12 cellular contexts compared by ENCODE assay signal in the genomic region with DNA sequence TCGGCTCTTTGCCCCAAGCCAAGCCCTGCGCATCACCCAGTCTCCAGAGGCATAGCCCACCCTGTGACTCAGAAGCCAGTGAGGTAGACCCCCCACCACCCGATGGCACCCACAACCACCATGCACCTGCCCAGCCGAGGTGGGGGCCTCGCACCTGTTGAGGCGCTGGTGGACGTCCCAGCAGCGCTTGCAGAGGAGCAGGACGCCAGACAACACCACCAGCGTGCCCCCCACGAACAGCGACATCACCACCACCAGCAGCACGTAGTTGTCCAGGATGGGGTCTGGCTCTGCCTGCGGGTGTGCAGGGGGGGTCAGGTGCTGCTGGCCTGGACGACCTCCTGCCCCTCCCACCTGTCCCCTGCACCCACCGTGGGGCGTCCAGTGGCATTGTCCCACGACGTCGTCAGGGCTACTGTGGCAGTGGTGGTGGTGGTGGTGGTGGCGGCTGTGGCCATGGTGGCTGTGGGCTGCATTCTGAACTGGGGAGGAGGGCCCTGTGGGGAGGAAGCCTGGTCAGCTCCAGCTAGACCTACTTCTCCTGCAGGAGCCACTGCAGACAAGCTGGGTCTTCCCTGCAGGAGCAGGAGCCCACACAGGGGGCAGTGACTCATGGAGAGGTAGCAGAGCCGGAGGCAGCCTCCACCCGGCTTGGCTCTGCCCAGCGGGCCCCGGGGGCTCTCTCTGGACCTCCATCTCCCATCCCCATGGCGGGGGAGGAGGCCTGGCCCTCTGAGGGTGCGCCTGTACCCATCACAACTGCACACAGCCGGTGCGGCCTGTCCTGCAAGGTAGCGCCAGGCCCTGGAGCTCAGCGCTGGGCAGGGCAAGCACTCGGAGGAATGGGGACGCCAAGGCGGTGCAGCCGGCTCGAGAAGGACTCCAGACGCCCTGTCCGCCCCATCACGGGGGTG. TPM values are rescaled to one million over a fixed set of nuclear protein-coding genes. Genes with fewer than 3 reads are reported as not detected.
DNase-seq lines count a peak whose midpoint lies in the region; ATAC-seq and TF ChIP-seq lines count a peak whose summit lies in the region.
"Had no signal": no experiment of that assay in that cellular context is flagged by ENCODE, and none has a peak within 500 bp of the region (broad histone marks: within the 10 kb centered on the region; RNA-seq: fewer than 3 reads in every experiment).

No MANE protein-coding gene starts in this region.

- peak overlapping the region; percentile 46 for H3K4me3 ChIP-seq in WI38 (ENCODE audit: low read depth, low read length)
- peak overlapping the region; percentile 46 to 83 for H3K4me3 ChIP-seq in foreskin fibroblast (ENCODE audit: low read depth in 1 of 2, low read length in 2 of 2)
- peak overlapping the region; percentile 64 for H3K4me3 ChIP-seq in smooth muscle cell

- H3K79me2 ChIP-seq in smooth muscle cell (ENCODE audit: low read depth): peaks cover 4% of the 10 kb centered on the region
- H3K79me2 ChIP-seq: parathyroid adenoma had no signal

- peaks cover 5% of the 10 kb centered on the region for H3K4me1 Mint-ChIP-seq in T-helper 2 cell treated with Interferon-gamma antibody and Interleukin-4, amounts not matched to agents 5 μg/mL and 100 μg/mL, for 36 hours (ENCODE audit: low read depth)

- H3K9ac ChIP-seq in smooth muscle cell (ENCODE audit: low read depth): no peak overlapping the region
- H3K9ac ChIP-seq: parathyroid adenoma had no signal

- H3K27me3 ChIP-seq in smooth muscle cell (ENCODE audit: low read depth): no peaks in the 10 kb centered on the region

- H3K27ac ChIP-seq in smooth muscle cell (ENCODE audit: low read depth): peak overlapping the region; percentile 27
- H3K27ac ChIP-seq: parathyroid adenoma had no signal

- DNase-seq in T-helper 2 cell treated with Interferon-gamma antibody and Interleukin-4, amounts not matched to agents 5 μg/mL and 100 μg/mL, for 36 hours (ENCODE audit: low spot score): no peak
- no peak for DNase-seq in T-helper 2 cell
- no peak for DNase-seq in foreskin fibroblast
- no peak for DNase-seq in smooth muscle cell (lab: John Stamatoyannopoulos, UW; ENCODE audit: unreplicated experiment)
- DNase-seq in stimulated activated CD4-positive, alpha-beta T cell treated with anti-CD3 and anti-CD28 coated beads, Interleukin-2, amount 100 ng/mL, for 24 hours: no peak
- no peak for DNase-seq in DMS114 treated with DMSO at 0.1 percent for 48 hours (lab: John Stamatoyannopoulos, UW; ENCODE audit: unreplicated experiment)
- DNase-seq: NCI-H524 treated with DMSO at 0.1 percent for 48 hours had no signal

- 71% methylated on average over 39 of the region's 39 CpGs for WGBS in smooth muscle cell (ENCODE audit: low lambda C conversion rate)

- H4K20me1 ChIP-seq in smooth muscle cell (ENCODE audit: low read depth): peaks cover 49% of the 10 kb centered on the region

- H2AFZ ChIP-seq in smooth muscle cell (ENCODE audit: low read depth): no peak overlapping the region

- ATAC-seq in HG03039 (IDR thresholded peaks at IDR 0.05; ENCODE audit: unreplicated experiment): no peak
- ATAC-seq: K562 had no signal

- H3K36me3 Mint-ChIP-seq in T-helper 2 cell treated with Interferon-gamma antibody and Interleukin-4, amounts not matched to agents 5 μg/mL and 100 μg/mL, for 36 hours (ENCODE audit: low read depth): no peaks in the 10 kb centered on the region
- H3K36me3 Mint-ChIP-seq: activated naive CD4-positive, alpha-beta T cell treated with anti-CD3 and anti-CD28 coated beads, Interleukin-2, amount 50 U/mL, for 24 hours had no signal

- H3K27ac Mint-ChIP-seq in T-helper 2 cell treated with Interferon-gamma antibody and Interleukin-4, amounts not matched to agents 5 μg/mL and 100 μg/mL, for 36 hours: no peak overlapping the region
- H3K27ac Mint-ChIP-seq: activated naive CD4-positive, alpha-beta T cell treated with anti-CD3 and anti-CD28 coated beads, Interleukin-2, amount 50 U/mL, for 24 hours had no signal

- peak overlapping the region; percentile 3 for H3K4me3 Mint-ChIP-seq in T-helper 2 cell treated with Interferon-gamma antibody and Interleukin-4, amounts not matched to agents 5 μg/mL and 100 μg/mL, for 36 hours
- H3K4me3 Mint-ChIP-seq: activated naive CD4-positive, alpha-beta T cell treated with anti-CD3 and anti-CD28 coated beads, Interleukin-2, amount 50 U/mL, for 24 hours had no signal

- TF ChIP-seq CTCF in WI38 (IDR thresholded peaks at IDR 0.05; ENCODE audit: low read depth, low read length) (no peak), foreskin fibroblast (IDR thresholded peaks at IDR 0.05; ENCODE audit: low read depth, low read length) (no peak), smooth muscle cell (IDR thresholded peaks at IDR 0.05; ENCODE audit: borderline replicate concordance, insufficient read depth, poor library complexity, severe bottlenecking) (no peak)

- peaks cover 27% of the 10 kb centered on the region for H3F3A ChIP-seq in smooth muscle cell (ENCODE audit: low read depth)

- no peaks in the 10 kb centered on the region for H3K9me3 ChIP-seq in smooth muscle cell (replicated peaks; ENCODE audit: low read depth)

- H3K9me3 Mint-ChIP-seq in T-helper 2 cell treated with Interferon-gamma antibody and Interleukin-4, amounts not matched to agents 5 μg/mL and 100 μg/mL, for 36 hours: no peaks in the 10 kb centered on the region
- H3K9me3 Mint-ChIP-seq: activated naive CD4-positive, alpha-beta T cell treated with anti-CD3 and anti-CD28 coated beads, Interleukin-2, amount 50 U/mL, for 24 hours had no signal

- peaks cover 17% of the 10 kb centered on the region for H3K27me3 Mint-ChIP-seq in T-helper 2 cell treated with Interferon-gamma antibody and Interleukin-4, amounts not matched to agents 5 μg/mL and 100 μg/mL, for 36 hours (ENCODE audit: low read depth)

- H3K4me2 ChIP-seq in smooth muscle cell: peak overlapping the region; percentile 95

- H3K36me3 ChIP-seq in smooth muscle cell (ENCODE audit: low read depth): no peaks in the 10 kb centered on the region

- H3K4me1 ChIP-seq in smooth muscle cell (ENCODE audit: low read depth): peaks cover 10% of the 10 kb centered on the region

RNA-seq across cellular contexts. Expression of a gene that starts 1.9 kb away (rescaled TPM):
- total RNA-seq in smooth muscle cell: 1.7 and 2.7 TPM in 2 replicates
- polyA plus RNA-seq in smooth muscle cell: 10.2 and 10.5 TPM in 2 replicates

RNA-seq across cellular contexts. Expression of a gene that starts 5.7 kb away (rescaled TPM):
- 29.1 and 68.8 TPM in 2 replicates for total RNA-seq in smooth muscle cell
- polyA plus RNA-seq in smooth muscle cell: 265 and 272 TPM in 2 replicates

RNA-seq across cellular contexts. Expression of a gene that starts 12.5 kb away (rescaled TPM):
- 25.0 and 58.5 TPM in 2 replicates for total RNA-seq in smooth muscle cell
- polyA plus RNA-seq in smooth muscle cell: 65.3 and 70.6 TPM in 2 replicates

RNA-seq across cellular contexts. Expression of a gene that starts 30.3 kb away (rescaled TPM):
- 23.6 and 29.3 TPM in 2 replicates for total RNA-seq in smooth muscle cell
- polyA plus RNA-seq in smooth muscle cell: 62.3 and 79.7 TPM in 2 replicates

RNA-seq across cellular contexts. Expression of a gene that starts 33.2 kb away (rescaled TPM):
- 119 and 122 TPM in 2 replicates for total RNA-seq in smooth muscle cell
- 215 and 235 TPM in 2 replicates for polyA plus RNA-seq in smooth muscle cell
